Comparison of ENCODE assay signal across 9 cellular contexts in genomic region chr21:16533692-16534407, GRCh38.
DNase-seq lines count a peak whose midpoint lies in the region; ATAC-seq and TF ChIP-seq lines count a peak whose summit lies in the region.
"Had no signal": no experiment of that assay in that cellular context is flagged by ENCODE, and none has a peak within 500 bp of the region (broad histone marks: within the 10 kb centered on the region; RNA-seq: fewer than 3 reads in every experiment).

No MANE protein-coding gene starts in this region.

- no peak for TF ChIP-seq CTCF in astrocyte of the cerebellum (IDR thresholded peaks at IDR 0.05; ENCODE audit: low read depth, low read length, missing control alignments)
- no peak for TF ChIP-seq CTCF in gastrocnemius medialis (IDR thresholded peaks at IDR 0.05 in 4 of 5, conservative IDR thresholded peaks at IDR 0.05 in 1 of 5)

- in situ Hi-C loops in G401 (cut with HindIII; ENCODE audit: low sequenced_read_pairs) (no loop called here), astrocyte of the cerebellum (cut with HindIII; ENCODE audit: low sequenced_read_pairs) (no loop called here), gastrocnemius medialis (cut with MboI; ENCODE audit: low sequenced_read_pairs in 4 of 4) (loop anchor here in 1 of 4 donors (10.0 to 25.0 kb wide), 3 partner anchors 51 to 447 kb away; no protein-coding TSS in a partner anchor)

- ATAC-seq in Right ventricle myocardium superior (ENCODE audit: poor library complexity) (peak; percentile 27), gastrocnemius medialis (peak; percentile 19 to 20), HG03095 (IDR thresholded peaks at IDR 0.05; ENCODE audit: unreplicated experiment) (no peak), HG03571 (IDR thresholded peaks at IDR 0.05; ENCODE audit: unreplicated experiment) (no peak)
- ATAC-seq: Panc1 had no signal

- no peak for TF ChIP-seq POLR2A in gastrocnemius medialis (IDR thresholded peaks at IDR 0.05)

- intact Hi-C loops in Right ventricle myocardium superior (cut with DNase I) = no loop called here
- intact Hi-C loops in gastrocnemius medialis (cut with DNase I; ENCODE audit: low total_unique reads) = loop anchor here (2.0 to 10.0 kb wide), 3 partner anchors 232 to 449 kb away; no protein-coding TSS in a partner anchor

- no peaks in the 10 kb centered on the region for H3K9me3 ChIP-seq in gastrocnemius medialis

- H3K27ac ChIP-seq in gastrocnemius medialis = peak overlapping the region; percentile 84 to 90 (median 88)

- H3K4me3 ChIP-seq in astrocyte of the cerebellum (ENCODE audit: low read depth, low read length) (peak overlapping the region; percentile 21), gastrocnemius medialis (peak overlapping the region; percentile 47 to 64 (median 58))

- no peaks in the 10 kb centered on the region for H3K36me3 ChIP-seq in gastrocnemius medialis

- peaks cover 17 to 27% of the 10 kb centered on the region in 2 donors for H3K4me1 ChIP-seq in gastrocnemius medialis

- peak; percentile 59 for DNase-seq in G401 (ENCODE audit: low spot score)
- DNase-seq in astrocyte of the cerebellum (ENCODE audit: low read depth) = no peak
- DNase-seq in Right ventricle myocardium superior = no peak
- DNase-seq in gastrocnemius medialis = peak in 1 of 2 donors; percentile 20
- no peak for DNase-seq in stimulated activated naive CD4-positive, alpha-beta T cell treated with Interleukin-2 at 50 U/mL for 16 hours (lab: John Stamatoyannopoulos, UW)
- no peak for DNase-seq in GM03348 (ENCODE audit: low spot score)

- H3K27me3 ChIP-seq in gastrocnemius medialis = no peaks in the 10 kb centered on the region

Comparison
In these comparisons a context has a peak if more than half of its experiments do, and no peak if none do; other contexts are left out.
1. ATAC-seq: peak in Right ventricle myocardium superior (single experiment) and gastrocnemius medialis (2 of 2); none in HG03095 (single experiment) and HG03571 (single experiment).